In genomic region chr1:26910343-26911160, GRCh38 we compare ENCODE assay signal across 1 cellular context.
A peak's percentile ranks its signal among the peaks of the same experiment; 100 is the strongest.
TF ChIP-seq lines count a peak whose summit lies in the region.

No MANE protein-coding gene starts in this region.

TF ChIP-seq in HepG2, 621 proteins besides CTCF, POLR2A, EP300 and RAD21 (continued from another document and continues in another):
- no peak for TF ChIP-seq ZNF720 (CRISPR knock-in tag; IDR thresholded peaks at IDR 0.05)
- no peak for TF ChIP-seq ZNF567 (CRISPR knock-in tag; IDR thresholded peaks at IDR 0.05; ENCODE audit: borderline replicate concordance)
- no peak for TF ChIP-seq ZBTB38 (CRISPR knock-in tag; IDR thresholded peaks at IDR 0.05)
- 0 out of 2 replicates have a peak, but pooled peaks have one; percentile 56 for TF ChIP-seq ZNF329 (CRISPR knock-in tag; IDR thresholded peaks at IDR 0.05; ENCODE audit: low read depth)
- TF ChIP-seq ZBTB43 (CRISPR knock-in tag; conservative IDR thresholded peaks at IDR 0.05) = peak; percentile 65; the same call in 1 of the 2 replicates
- no peak for TF ChIP-seq TAF15 (IDR thresholded peaks at IDR 0.05; ENCODE audit: low read depth, low read length, poor library complexity, severe bottlenecking)
- TF ChIP-seq KDM4B (CRISPR knock-in tag; IDR thresholded peaks at IDR 0.05) = no peak; the same call in none of the 2 replicates
- no peak for TF ChIP-seq PCBP1 (IDR thresholded peaks at IDR 0.05; ENCODE audit: borderline replicate concordance, low read depth, low read length)
- no peak; the same call in 1 of the 2 replicates for TF ChIP-seq AHR (CRISPR knock-in tag; IDR thresholded peaks at IDR 0.05)
- no peak for TF ChIP-seq ZNF101 (CRISPR knock-in tag; IDR thresholded peaks at IDR 0.05; ENCODE audit: borderline replicate concordance, low read depth)
- TF ChIP-seq ZNF639 (CRISPR knock-in tag; conservative IDR thresholded peaks at IDR 0.05) = 0 out of 2 replicates have a peak, but pooled peaks have one; percentile 12
- no peak; the same call in 1 of the 2 replicates for TF ChIP-seq ZNF235 (CRISPR knock-in tag; IDR thresholded peaks at IDR 0.05; ENCODE audit: borderline replicate concordance)
- TF ChIP-seq HNF1B (CRISPR knock-in tag; IDR thresholded peaks at IDR 0.05) = peak; percentile 100
- TF ChIP-seq SYNCRIP (IDR thresholded peaks at IDR 0.05; ENCODE audit: insufficient read depth, low read depth, low read length) = no peak
- TF ChIP-seq MBD4 (IDR thresholded peaks at IDR 0.05; ENCODE audit: borderline replicate concordance, low read length) = peak; percentile 91; the same call in 1 of the 2 replicates
- TF ChIP-seq XBP1 (CRISPR knock-in tag; IDR thresholded peaks at IDR 0.05) = no peak
- no peak for TF ChIP-seq ZMAT5 (CRISPR knock-in tag; IDR thresholded peaks at IDR 0.05; ENCODE audit: borderline replicate concordance, low read depth)
- TF ChIP-seq ZFP91 (CRISPR knock-in tag; IDR thresholded peaks at IDR 0.05; ENCODE audit: borderline replicate concordance) = no peak
- TF ChIP-seq ZNF180 (CRISPR knock-in tag; IDR thresholded peaks at IDR 0.05; ENCODE audit: borderline replicate concordance, low read depth) = no peak
- TF ChIP-seq KLF13 (CRISPR knock-in tag; IDR thresholded peaks at IDR 0.05) = no peak
- no peak for TF ChIP-seq EZH2 (conservative IDR thresholded peaks at IDR 0.05; ENCODE audit: low read depth, low read length)
- no peak for TF ChIP-seq ZNF10 (CRISPR knock-in tag; IDR thresholded peaks at IDR 0.05; ENCODE audit: borderline replicate concordance, low read depth)
- peak; percentile 39; the same call in 1 of the 2 replicates for TF ChIP-seq ZBTB21 (CRISPR knock-in tag; IDR thresholded peaks at IDR 0.05)
- no peak for TF ChIP-seq ZNF282 (IDR thresholded peaks at IDR 0.05; ENCODE audit: partially characterized antibody)
- peak; percentile 69 for TF ChIP-seq KLF6 (CRISPR knock-in tag; IDR thresholded peaks at IDR 0.05)
- no peak for TF ChIP-seq PRPF4 (IDR thresholded peaks at IDR 0.05; ENCODE audit: low read depth, low read length, poor library complexity, severe bottlenecking)
- TF ChIP-seq ZNF672 (CRISPR knock-in tag; IDR thresholded peaks at IDR 0.05) = no peak
- TF ChIP-seq ARHGAP35 (CRISPR knock-in tag; IDR thresholded peaks at IDR 0.05; ENCODE audit: borderline replicate concordance) = no peak
- no peak for TF ChIP-seq ISX (CRISPR knock-in tag; conservative IDR thresholded peaks at IDR 0.05)
- no peak for TF ChIP-seq PTBP1 (IDR thresholded peaks at IDR 0.05; ENCODE audit: low read depth, low read length, poor library complexity, severe bottlenecking)
- TF ChIP-seq ZNF256 (CRISPR knock-in tag; conservative IDR thresholded peaks at IDR 0.05) = no peak
- TF ChIP-seq NPAS2 (CRISPR knock-in tag; IDR thresholded peaks at IDR 0.05; ENCODE audit: borderline replicate concordance) = no peak
- no peak for TF ChIP-seq CENPX (CRISPR knock-in tag; IDR thresholded peaks at IDR 0.05)
- TF ChIP-seq POLR2G (IDR thresholded peaks at IDR 0.05; ENCODE audit: low read depth, low read length) = peak; percentile 74; the same call in 1 of the 2 replicates
- TF ChIP-seq MXD1 (CRISPR knock-in tag; IDR thresholded peaks at IDR 0.05) = no peak
- TF ChIP-seq BORCS8-MEF2B (CRISPR knock-in tag; IDR thresholded peaks at IDR 0.05) = peak; percentile 67; the same call in 1 of the 2 replicates
- TF ChIP-seq KDM5A (IDR thresholded peaks at IDR 0.05; ENCODE audit: borderline replicate concordance, low read length) = no peak; the same call in 1 of the 2 replicates
- peak; percentile 70; the same call in 1 of the 2 replicates for TF ChIP-seq ZNF281 (CRISPR knock-in tag; IDR thresholded peaks at IDR 0.05; ENCODE audit: borderline replicate concordance)
- peak; percentile 64; the same call in 1 of the 2 replicates for TF ChIP-seq ZNF362 (CRISPR knock-in tag; IDR thresholded peaks at IDR 0.05; ENCODE audit: borderline replicate concordance)
- TF ChIP-seq SALL2 (CRISPR knock-in tag; IDR thresholded peaks at IDR 0.05) = peak; percentile 66; the same call in 1 of the 2 replicates
- peak; percentile 71 for TF ChIP-seq RFX3 (CRISPR knock-in tag; IDR thresholded peaks at IDR 0.05)
- TF ChIP-seq HNRNPK (IDR thresholded peaks at IDR 0.05; ENCODE audit: low read depth, low read length, poor library complexity, severe bottlenecking) = no peak
- no peak for TF ChIP-seq PLSCR1 (CRISPR knock-in tag; IDR thresholded peaks at IDR 0.05; ENCODE audit: borderline replicate concordance)
- TF ChIP-seq YY1 (IDR thresholded peaks at IDR 0.05; ENCODE audit: insufficient read depth, insufficient replicate concordance, low read depth, low read length) = peak; percentile 29
- peak; percentile 57; the same call in 1 of the 2 replicates for TF ChIP-seq CHD4 (IDR thresholded peaks at IDR 0.05; ENCODE audit: borderline replicate concordance, low read length)
- TF ChIP-seq FOXJ3 (CRISPR knock-in tag; IDR thresholded peaks at IDR 0.05; ENCODE audit: borderline replicate concordance) = peak; percentile 94
- no peak for TF ChIP-seq JDP2 (CRISPR knock-in tag; IDR thresholded peaks at IDR 0.05; ENCODE audit: borderline replicate concordance)
- TF ChIP-seq TMF1 (CRISPR knock-in tag; IDR thresholded peaks at IDR 0.05; ENCODE audit: low read depth) = no peak
- TF ChIP-seq YEATS2 (CRISPR knock-in tag; IDR thresholded peaks at IDR 0.05; ENCODE audit: borderline replicate concordance) = peak; percentile 63; the same call in 1 of the 2 replicates
- no peak for TF ChIP-seq RBM39 (IDR thresholded peaks at IDR 0.05; ENCODE audit: low read depth, low read length, poor library complexity, severe bottlenecking)
- TF ChIP-seq CBX1 (IDR thresholded peaks at IDR 0.05; ENCODE audit: low read depth) = no peak
- no peak for TF ChIP-seq ZSCAN20 (CRISPR knock-in tag; IDR thresholded peaks at IDR 0.05; ENCODE audit: borderline replicate concordance)
- TF ChIP-seq NFE2L2 (IDR thresholded peaks at IDR 0.05; ENCODE audit: low read length) = no peak
- peak; percentile 26; the same call in 1 of the 2 replicates for TF ChIP-seq POGK (CRISPR knock-in tag; conservative IDR thresholded peaks at IDR 0.05)
- no peak for TF ChIP-seq AGO1 (IDR thresholded peaks at IDR 0.05; ENCODE audit: low read depth, low read length, poor library complexity, severe bottlenecking)
